In genomic region chrX:101390664-101391525, GRCh38 we compare ENCODE assay signal across 8 cellular contexts. TPM values are rescaled to one million over a fixed set of nuclear protein-coding genes. Genes with fewer than 3 reads are reported as not detected.
DNase-seq lines count a peak whose midpoint lies in the region; ATAC-seq and TF ChIP-seq lines count a peak whose summit lies in the region.

Gene RPL36A (plus strand): TSS chrX:101391011. CDS start chrX:101391044, 33 bp downstream.

- TSS peak; percentile 70 for BruUV-seq in IMR-90 (replicated peaks; lab: Mats Ljungman, UMichigan)
- TSS peak; percentile 82 for BruUV-seq in OCI-LY7 (replicated peaks; lab: Mats Ljungman, UMichigan)

- H3K27ac ChIP-seq in IMR-90 (ENCODE audit: insufficient read depth, low read length): peak within 1 kb of the TSS; percentile 61
- peak within 1 kb of the TSS; percentile 88 for H3K27ac ChIP-seq in OCI-LY7 (ENCODE audit: low read depth, low read length, poor library complexity, severe bottlenecking)
- peak within 1 kb of the TSS; percentile 74 to 89 for H3K27ac ChIP-seq in esophagus (ENCODE audit: low read depth in 2 of 2, low read length in 1 of 2)
- H3K27ac ChIP-seq in muscle layer of colon (ENCODE audit: low read depth, low read length): peak within 1 kb of the TSS; percentile 52

- WGBS in IMR-90 (ENCODE audit: extremely low coverage in 2 of 2, insufficient read length in 1 of 2), 2 experiments: 46% methylated on average over 18 of the region's 47 CpGs; no CpG with 5 or more reads in 1 of the 2 experiments
- WGBS in esophagus, 2 donors: 1 to 30% methylated on average over 47 of the region's 47 CpGs

- TF ChIP-seq RAD21 in IMR-90 (IDR thresholded peaks at IDR 0.05; ENCODE audit: low read length): no peak; the same call in 1 of the 2 replicates

- H3K56ac ChIP-seq in IMR-90 (ENCODE audit: extremely low read depth, insufficient read depth, low read length): peak within 1 kb of the TSS; percentile 66

- CTCF ChIA-PET in IMR-90 (lab: Yijun Ruan, JAX) (interaction anchor here (0.7 to 1.2 kb wide), 3 partner anchors 12 to 69 kb away, joined by 3 read pairs; no protein-coding TSS in a partner anchor), OCI-LY7 (lab: Charles Lee; ENCODE audit: unreplicated experiment) (interaction anchor here (0.5 kb wide), 1 partner anchor 231 kb away, joined by 5 read pairs; no protein-coding TSS in a partner anchor)

- H4K5ac ChIP-seq in IMR-90 (ENCODE audit: low read depth, low read length): peak within 1 kb of the TSS; percentile 91

- peak; percentile 98 for TF ChIP-seq POLR2A in IMR-90 (IDR thresholded peaks at IDR 0.05; ENCODE audit: low read depth, low read length)

- peak within 1 kb of the TSS; percentile 91 for H3K23ac ChIP-seq in IMR-90 (ENCODE audit: low read depth, low read length)

- H3K27me3 ChIP-seq in IMR-90 (ENCODE audit: control insufficient read depth, insufficient read depth, low read length): peaks cover 9% of the 10 kb centered on the region; the same call in 1 of the 2 replicates
- no peaks in the 10 kb centered on the region for H3K27me3 ChIP-seq in esophagus (ENCODE audit: control insufficient read depth in 1 of 2, insufficient read depth in 2 of 2, low read length in 2 of 2)
- H3K27me3 ChIP-seq in muscle layer of colon (ENCODE audit: control insufficient read depth in 1 of 2, insufficient read depth in 2 of 2, low read length in 2 of 2): no peaks in the 10 kb centered on the region

- POLR2A ChIA-PET in IMR-90 (lab: Charles Lee; ENCODE audit: unreplicated experiment) (interaction anchor here (0.5 kb wide), 1 partner anchor 116 kb away, joined by 3 read pairs; no protein-coding TSS in a partner anchor), OCI-LY7 (lab: Charles Lee) (interaction anchor here (0.8 to 1.8 kb wide), 10 partner anchors 11 to 42 kb away, joined by 3 to 13 read pairs (median 4); partner anchors contain the start of genes GLA, HNRNPH2 and TIMM8A)

- peak within 1 kb of the TSS; percentile 74 for H3K4me3 ChIP-seq in IMR-90 (ENCODE audit: insufficient read depth, low read depth, low read length)
- H3K4me3 ChIP-seq in OCI-LY7 (ENCODE audit: low read depth, low read length, poor library complexity, severe bottlenecking): peak within 1 kb of the TSS; percentile 98
- peak within 1 kb of the TSS; percentile 52 to 54 for H3K4me3 ChIP-seq in esophagus (ENCODE audit: low read depth in 1 of 2, low read length in 2 of 2)
- peak within 1 kb of the TSS; percentile 55 to 60 for H3K4me3 ChIP-seq in muscle layer of colon (ENCODE audit: low read depth in 1 of 2, low read length in 2 of 2)

- H3K4ac ChIP-seq in IMR-90 (ENCODE audit: low read depth, low read length): peak within 1 kb of the TSS; percentile 91

- no peak within 1 kb of the TSS for H2BK20ac ChIP-seq in IMR-90 (ENCODE audit: low read depth, low read length)

- intact Hi-C loops in IMR-90 (cut with micrococcal nuclease) (loop anchor here (1.0 kb wide), 1 partner anchor 42 kb away; no protein-coding TSS in a partner anchor), OCI-LY7 (cut with micrococcal nuclease; ENCODE audit: unreplicated experiment) (loop anchor here (2.0 kb wide), 2 partner anchors 32 to 42 kb away; partner anchors contain the start of gene TIMM8A)

- peak within 1 kb of the TSS; percentile 96 for H3K14ac ChIP-seq in IMR-90 (replicated peaks; ENCODE audit: low read depth, low read length)

- peak within 1 kb of the TSS; percentile 95 for H2AK5ac ChIP-seq in IMR-90 (ENCODE audit: low read depth, low read length)

- H3K4me1 ChIP-seq in IMR-90 (ENCODE audit: control insufficient read depth, insufficient read depth, low read length) (no peaks in the 10 kb centered on the region), OCI-LY7 (ENCODE audit: insufficient read depth, low read length, poor library complexity, severe bottlenecking) (peaks cover 69% of the 10 kb centered on the region), esophagus (ENCODE audit: control insufficient read depth in 2 of 2, insufficient read depth in 2 of 2, low read length in 1 of 2) (no peaks in the 10 kb centered on the region), muscle layer of colon (ENCODE audit: insufficient read depth, low read length) (no peaks in the 10 kb centered on the region)

- TF ChIP-seq CTCF in IMR-90 (conservative IDR thresholded peaks at IDR 0.05; ENCODE audit: low read depth, low read length) (peak; percentile 74), OCI-LY7 (conservative IDR thresholded peaks at IDR 0.05; ENCODE audit: low read length) (peak; percentile 74)

- peak within 1 kb of the TSS; percentile 39 for H3K18ac ChIP-seq in IMR-90 (ENCODE audit: low read depth, low read length)

- peaks cover 13% of the 10 kb centered on the region; the same call in 1 of the 2 replicates for H4K20me1 ChIP-seq in IMR-90 (ENCODE audit: insufficient read depth, low read length)
- H4K20me1 ChIP-seq in OCI-LY7 (ENCODE audit: insufficient read depth, low read length): no peaks in the 10 kb centered on the region

- H3K79me2 ChIP-seq in OCI-LY7 (ENCODE audit: insufficient read depth, low read depth, low read length): peaks cover 41% of the 10 kb centered on the region

- DNase-seq in DMS114 treated with DMSO at 0.1 percent for 48 hours (lab: John Stamatoyannopoulos, UW; ENCODE audit: unreplicated experiment) (peak; percentile 92), IMR-90 (peak; percentile 89), OCI-LY7 (ENCODE audit: low spot score) (peak; percentile 91), activated T-cell treated with anti-CD3 and anti-CD28 coated beads for 24 hours (ENCODE audit: low read depth) (peak; percentile 73)
- peak; percentile 61 for DNase-seq in stimulated activated CD8-positive, alpha-beta memory T cell treated with anti-CD3 and anti-CD28 coated beads, Interleukin-7, amount 100 ng/mL, for 24 hours (ENCODE audit: low read depth)

- ATAC-seq in GM21528 (IDR thresholded peaks at IDR 0.05; ENCODE audit: low FRiP score, unreplicated experiment) (peak; percentile 78), IMR-90 (ENCODE audit: low read depth) (peak; percentile 99)

- H4K91ac ChIP-seq in IMR-90 (ENCODE audit: insufficient read depth, low read depth, low read length): peak within 1 kb of the TSS; percentile 89

- H3K9me3 ChIP-seq in IMR-90 (ENCODE audit: control insufficient read depth, insufficient read depth, low read length) (no peaks in the 10 kb centered on the region), OCI-LY7 (ENCODE audit: low read length) (no peaks in the 10 kb centered on the region), esophagus (ENCODE audit: control insufficient read depth in 2 of 2, insufficient read depth in 1 of 2, low read depth in 1 of 2, low read length in 1 of 2) (no peaks in the 10 kb centered on the region), muscle layer of colon (ENCODE audit: low read length) (no peaks in the 10 kb centered on the region)

- H3K9ac ChIP-seq in IMR-90 (ENCODE audit: low read depth, low read length) (peak within 1 kb of the TSS; percentile 91), muscle layer of colon (ENCODE audit: low read length) (peak within 1 kb of the TSS; percentile 14)

- in situ Hi-C loops in IMR-90 (cut with MboI; ENCODE audit: low sequenced_read_pairs): no loop called here

- peaks cover 9% of the 10 kb centered on the region; the same call in 1 of the 2 replicates for H3K36me3 ChIP-seq in IMR-90 (ENCODE audit: control insufficient read depth, insufficient read depth, low read length)
- H3K36me3 ChIP-seq in OCI-LY7 (ENCODE audit: insufficient read depth, low read length): peaks cover 47% of the 10 kb centered on the region
- H3K36me3 ChIP-seq in esophagus (ENCODE audit: control insufficient read depth in 2 of 2, insufficient read depth in 2 of 2, low read length in 1 of 2): no peaks in the 10 kb centered on the region
- H3K36me3 ChIP-seq in muscle layer of colon (ENCODE audit: insufficient read depth, low read length): peaks cover 8% of the 10 kb centered on the region

- dilution Hi-C loops in IMR-90 (cut with HindIII; ENCODE audit: low sequenced_read_pairs, unreplicated experiment): no loop called here

- peak within 1 kb of the TSS; percentile 84 for H2AK9ac ChIP-seq in IMR-90 (replicated peaks; ENCODE audit: low read depth, low read length, poor library complexity)

- peak within 1 kb of the TSS; percentile 85 for H2AFZ ChIP-seq in IMR-90 (replicated peaks; ENCODE audit: low read length, poor library complexity)
- peak within 1 kb of the TSS; percentile 86; the same call in 1 of the 2 replicates for H2AFZ ChIP-seq in OCI-LY7 (ENCODE audit: low read length)

- H2BK120ac ChIP-seq in IMR-90 (ENCODE audit: low read depth, low read length): peak within 1 kb of the TSS; percentile 41

- H3K9me1 ChIP-seq in IMR-90 (ENCODE audit: insufficient read depth, low read length): peaks cover 4% of the 10 kb centered on the region

- H3K4me2 ChIP-seq in IMR-90 (ENCODE audit: low read depth, low read length): peak within 1 kb of the TSS; percentile 96
- H3K4me2 ChIP-seq in OCI-LY7 (ENCODE audit: low read length): peak within 1 kb of the TSS; percentile 86

- peak within 1 kb of the TSS; percentile 49 for H2BK5ac ChIP-seq in IMR-90 (ENCODE audit: low read depth, low read length, poor library complexity, severe bottlenecking)

- H3K9me2 ChIP-seq in OCI-LY7 (ENCODE audit: insufficient read depth, low read length): no peaks in the 10 kb centered on the region

- H2BK15ac ChIP-seq in IMR-90 (ENCODE audit: low read depth, low read length): peak within 1 kb of the TSS; percentile 18; the same call in 1 of the 3 replicates

- H4K8ac ChIP-seq in IMR-90 (ENCODE audit: low read depth in 2 of 2, low read length in 2 of 2): peak within 1 kb of the TSS; percentile 88 to 96

- peaks cover 0 to 16% of the 10 kb centered on the region in 2 experiments; a peak in 2 of 4 replicates for H3K79me1 ChIP-seq in IMR-90 (ENCODE audit: low read depth in 1 of 2, low read length in 2 of 2)

TF ChIP-seq in IMR-90, 13 proteins besides CTCF, POLR2A, EP300 and RAD21:
- no peak for TF ChIP-seq BHLHE40 (IDR thresholded peaks at IDR 0.05; ENCODE audit: low read depth, low read length)
- peak; percentile 66; the same call in 1 of the 2 replicates for TF ChIP-seq MXI1 (IDR thresholded peaks at IDR 0.05; ENCODE audit: borderline replicate concordance, low read depth, low read length)
- TF ChIP-seq SMC3 (IDR thresholded peaks at IDR 0.05; ENCODE audit: low read depth, low read length): peak; percentile 16; the same call in 1 of the 2 replicates
TF ChIP-seq in IMR-90: peak in this region for 2.

RNA-seq across cellular contexts. Expression of gene RPL36A, which starts in this region (rescaled TPM):
- 677 and 1,679 TPM in 2 replicates for total RNA-seq in IMR-90 (2012; rRNA removed)
- polyA plus RNA-seq in IMR-90 (2012; rRNA removed): 1,999 and 2,412 TPM in 2 replicates
- polyA plus RNA-seq in IMR-90 (2012; cell fraction: cytosol; rRNA removed): 794 and 2,086 TPM in 2 replicates
- 62.2 and 963 TPM in 2 replicates for polyA plus RNA-seq in IMR-90 (2012; cell fraction: nucleus; rRNA removed; ENCODE audit: low replicate concordance)
- 2,042 and 2,127 TPM in 2 replicates for total RNA-seq in OCI-LY7 (2014; rRNA removed; shearing (Covaris generic))
- total RNA-seq in OCI-LY7 (2022): 431 and 447 TPM in 2 replicates
- polyA plus RNA-seq in esophagus: 1,000 to 10,000 TPM; 2,702 to 2,895 TPM

Comparison
In these comparisons a context has a peak if more than half of its experiments do, and no peak if none do; other contexts are left out.
1. Peak in every context shown above with its lines: DNase-seq, ATAC-seq, H3K4me3 ChIP-seq and H3K27ac ChIP-seq.